In genomic region chr10:72084094-72084459, GRCh38 we compare ENCODE assay signal across 11 cellular contexts. TPM values are rescaled to one million over a fixed set of nuclear protein-coding genes. Genes with fewer than 3 reads are reported as not detected.
DNase-seq lines count a peak whose midpoint lies in the region; ATAC-seq and TF ChIP-seq lines count a peak whose summit lies in the region.
"Had no signal": no experiment of that assay in that cellular context is flagged by ENCODE, and none has a peak within 500 bp of the region (broad histone marks: within the 10 kb centered on the region; RNA-seq: fewer than 3 reads in every experiment).

No MANE protein-coding gene starts in this region.

- H3K27me3 Mint-ChIP-seq in T-helper 2 cell treated with Interferon-gamma antibody and Interleukin-4, amounts not matched to agents 5 μg/mL and 100 μg/mL, for 36 hours (ENCODE audit: low read depth), result no peaks in the 10 kb centered on the region
- H3K27me3 Mint-ChIP-seq in activated T-cell treated with anti-CD3 and anti-CD28 coated beads, Interleukin-2, amount 50 U/mL, for 4 hours (ENCODE audit: low read depth), result no peaks in the 10 kb centered on the region
- H3K27me3 Mint-ChIP-seq in glutamatergic neuron (ENCODE audit: unreplicated experiment), result peaks cover 27% of the 10 kb centered on the region

- peak overlapping the region; percentile 68 for H3K27ac Mint-ChIP-seq in T-helper 2 cell treated with Interferon-gamma antibody and Interleukin-4, amounts not matched to agents 5 μg/mL and 100 μg/mL, for 36 hours
- no peak overlapping the region for H3K27ac Mint-ChIP-seq in glutamatergic neuron (ENCODE audit: unreplicated experiment)
- H3K27ac Mint-ChIP-seq: H9 had no signal

- peak; percentile 39 to 41 for ATAC-seq in activated T-cell treated with anti-CD3 and anti-CD28 coated beads, Interleukin-2, amount 50 U/mL, for 4 hours
- ATAC-seq in HG03095 (IDR thresholded peaks at IDR 0.05; ENCODE audit: unreplicated experiment), result no peak
- ATAC-seq in HG03378 (IDR thresholded peaks at IDR 0.05; ENCODE audit: unreplicated experiment), result no peak

- TF ChIP-seq CTCF in glutamatergic neuron (IDR thresholded peaks at IDR 0.05; ENCODE audit: partially characterized antibody, unreplicated experiment), result no peak

- peak overlapping the region; percentile 84 for H3K4me3 Mint-ChIP-seq in T-helper 2 cell treated with Interferon-gamma antibody and Interleukin-4, amounts not matched to agents 5 μg/mL and 100 μg/mL, for 36 hours
- peak overlapping the region; percentile 73 for H3K4me3 Mint-ChIP-seq in activated T-cell treated with anti-CD3 and anti-CD28 coated beads, Interleukin-2, amount 50 U/mL, for 4 hours
- peak overlapping the region; percentile 69 for H3K4me3 Mint-ChIP-seq in glutamatergic neuron (ENCODE audit: unreplicated experiment)
- H3K4me3 Mint-ChIP-seq: H9 had no signal

- DNase-seq in T-helper 2 cell treated with Interferon-gamma antibody and Interleukin-4, amounts not matched to agents 5 μg/mL and 100 μg/mL, for 36 hours (ENCODE audit: low spot score), result no peak
- DNase-seq in activated T-cell treated with anti-CD3 and anti-CD28 coated beads, Interleukin-2, amount 50 U/mL, for 4 hours, result peak; percentile 53
- DNase-seq in glutamatergic neuron, result no peak
- peak; percentile 33 for DNase-seq in stimulated activated CD8-positive, alpha-beta memory T cell treated with anti-CD3 and anti-CD28 coated beads, Interleukin-7, amount 100 ng/mL, for 24 hours (ENCODE audit: low read depth)
- DNase-seq in NCI-H187 (lab: John Stamatoyannopoulos, UW), result no peak
- no peak for DNase-seq in KG1 (lab: John Stamatoyannopoulos, UW)
- DNase-seq: DMS153, NCI-H1092 had no signal

- peaks cover 42% of the 10 kb centered on the region for H3K36me3 Mint-ChIP-seq in T-helper 2 cell treated with Interferon-gamma antibody and Interleukin-4, amounts not matched to agents 5 μg/mL and 100 μg/mL, for 36 hours (ENCODE audit: low read depth)
- peaks cover 5% of the 10 kb centered on the region for H3K36me3 Mint-ChIP-seq in activated T-cell treated with anti-CD3 and anti-CD28 coated beads, Interleukin-2, amount 50 U/mL, for 4 hours (ENCODE audit: insufficient read depth)
- no peaks in the 10 kb centered on the region for H3K36me3 Mint-ChIP-seq in glutamatergic neuron (ENCODE audit: unreplicated experiment)

- H3K9me3 Mint-ChIP-seq in T-helper 2 cell treated with Interferon-gamma antibody and Interleukin-4, amounts not matched to agents 5 μg/mL and 100 μg/mL, for 36 hours, result no peaks in the 10 kb centered on the region
- no peaks in the 10 kb centered on the region for H3K9me3 Mint-ChIP-seq in activated T-cell treated with anti-CD3 and anti-CD28 coated beads, Interleukin-2, amount 50 U/mL, for 4 hours
- H3K9me3 Mint-ChIP-seq in glutamatergic neuron (ENCODE audit: unreplicated experiment), result peaks cover 31% of the 10 kb centered on the region

- peaks cover 58% of the 10 kb centered on the region for H3K4me1 Mint-ChIP-seq in T-helper 2 cell treated with Interferon-gamma antibody and Interleukin-4, amounts not matched to agents 5 μg/mL and 100 μg/mL, for 36 hours (ENCODE audit: low read depth)
- peaks cover 83% of the 10 kb centered on the region for H3K4me1 Mint-ChIP-seq in activated T-cell treated with anti-CD3 and anti-CD28 coated beads, Interleukin-2, amount 50 U/mL, for 4 hours (ENCODE audit: low read depth)
- H3K4me1 Mint-ChIP-seq in glutamatergic neuron (ENCODE audit: low read depth, unreplicated experiment), result peaks cover 37% of the 10 kb centered on the region

RNA-seq across cellular contexts. Expression of gene SPOCK2, which starts 4.3 kb away (rescaled TPM):
- 10 to 100 TPM; 74.7 to 85.7 (median 83.2) TPM for total RNA-seq in activated T-cell treated with anti-CD3 and anti-CD28 coated beads, Interleukin-2, amount 50 U/mL, for 4 hours
- total RNA-seq in glutamatergic neuron (ENCODE audit: unreplicated experiment), result 362 TPM

Comparison
In these comparisons a context has a peak if more than half of its experiments do, and no peak if none do; other contexts are left out.
1. DNase-seq: peak in activated T-cell treated with anti-CD3 and anti-CD28 coated beads, Interleukin-2, amount 50 U/mL, for 4 hours (single experiment) and stimulated activated CD8-positive, alpha-beta memory T cell treated with anti-CD3 and anti-CD28 coated beads, Interleukin-7, amount 100 ng/mL, for 24 hours (single experiment); none in T-helper 2 cell treated with Interferon-gamma antibody and Interleukin-4, amounts not matched to agents 5 μg/mL and 100 μg/mL, for 36 hours (single experiment), glutamatergic neuron (single experiment), NCI-H187 (0 of 2) and KG1 (single experiment).
2. ATAC-seq: peak in activated T-cell treated with anti-CD3 and anti-CD28 coated beads, Interleukin-2, amount 50 U/mL, for 4 hours (2 of 2); none in HG03095 (single experiment) and HG03378 (single experiment).
3. Peak in every context shown above with its lines, with median percentiles within 50 percentile points of each other: H3K4me3 Mint-ChIP-seq.